ENCODE assay signal across 8 cellular contexts in the genomic region with DNA sequence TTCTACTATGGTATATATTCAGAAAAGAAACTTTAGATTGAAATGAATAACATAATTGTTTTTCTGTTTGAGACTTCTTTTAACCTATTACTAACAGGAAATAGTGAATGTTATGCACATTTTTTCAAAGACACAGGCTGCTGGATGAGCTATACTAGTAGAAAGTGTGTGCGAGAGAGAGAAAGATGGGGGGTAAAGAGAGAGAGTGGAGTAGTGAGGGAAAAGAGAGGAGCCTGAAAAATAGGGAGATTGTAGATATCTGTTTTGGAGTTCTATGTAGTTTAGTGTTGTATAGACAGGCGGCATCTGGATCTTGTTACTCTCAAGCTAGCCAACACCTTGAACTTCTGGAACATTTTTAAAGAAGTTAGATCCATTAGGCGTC. TPM values are rescaled to one million over a fixed set of nuclear protein-coding genes. Genes with fewer than 3 reads are reported as not detected.
A peak's percentile ranks its signal among the peaks of the same experiment; 100 is the strongest.
DNase-seq lines count a peak whose midpoint lies in the region; ATAC-seq and TF ChIP-seq lines count a peak whose summit lies in the region.

No MANE protein-coding gene starts in this region.

- no peak overlapping the region for H3K14ac ChIP-seq in trophoblast cell (ENCODE audit: low read length)

- POLR2A ChIA-PET in OCI-LY7 (lab: Charles Lee): no interaction called here

- TF ChIP-seq CTCF in Calu3 (IDR thresholded peaks at IDR 0.05; ENCODE audit: unreplicated experiment) (no peak), OCI-LY7 (conservative IDR thresholded peaks at IDR 0.05; ENCODE audit: low read length) (no peak), omental fat pad (IDR thresholded peaks at IDR 0.05) (no peak)

- H3K4me2 ChIP-seq in OCI-LY7 (ENCODE audit: low read length) (peak overlapping the region; percentile 90), trophoblast cell (ENCODE audit: low read length) (peak overlapping the region; percentile 66)

- intact Hi-C loops in Calu3 (cut with micrococcal nuclease; ENCODE audit: unreplicated experiment) (loop anchor here (10.0 kb wide), 1 partner anchor 368 kb away; no protein-coding TSS in a partner anchor), OCI-LY7 (cut with micrococcal nuclease; ENCODE audit: unreplicated experiment) (no loop called here)

- no peaks in the 10 kb centered on the region for H3K9me3 Mint-ChIP-seq in Calu3 (ENCODE audit: low read depth, unreplicated experiment)

- H2BK120ac ChIP-seq in trophoblast cell (ENCODE audit: insufficient read depth, low read length, poor library complexity): no peak overlapping the region

- no peak for ATAC-seq in omental fat pad (ENCODE audit: low FRiP score)

- H4K8ac ChIP-seq in trophoblast cell (ENCODE audit: low read depth, low read length): no peak overlapping the region

- peaks cover 21% of the 10 kb centered on the region for H3K79me1 ChIP-seq in trophoblast cell (ENCODE audit: low read length)

- DNase-seq in Calu3: no peak
- DNase-seq in OCI-LY7 (ENCODE audit: low spot score): no peak
- DNase-seq in trophoblast cell: no peak
- DNase-seq in caudate nucleus (lab: John Stamatoyannopoulos, UW): no peak
- DNase-seq in omental fat pad (ENCODE audit: low spot score): no peak
- no peak for DNase-seq in islet precursor cell
- no peak for DNase-seq in NCI-H187 (lab: John Stamatoyannopoulos, UW)

- peak overlapping the region; percentile 64 for H3K4me3 Mint-ChIP-seq in Calu3 (ENCODE audit: low read depth, unreplicated experiment)

- H3K27me3 Mint-ChIP-seq in Calu3 (ENCODE audit: unreplicated experiment): no peaks in the 10 kb centered on the region

- H3K9me3 ChIP-seq in OCI-LY7 (ENCODE audit: low read length) (no peaks in the 10 kb centered on the region), endocrine pancreas (ENCODE audit: control insufficient read depth, low read length) (no peaks in the 10 kb centered on the region), trophoblast cell (ENCODE audit: insufficient read depth, low read depth, low read length) (no peaks in the 10 kb centered on the region)

- no peak overlapping the region for H3K4ac ChIP-seq in trophoblast cell (ENCODE audit: low read depth, low read length)

- no peak overlapping the region for H2BK12ac ChIP-seq in trophoblast cell (ENCODE audit: low read length)

- H4K12ac ChIP-seq in trophoblast cell (ENCODE audit: low read depth, low read length): no peak overlapping the region

- H4K20me1 ChIP-seq in OCI-LY7 (ENCODE audit: insufficient read depth, low read length): no peaks in the 10 kb centered on the region

- H3K36me3 Mint-ChIP-seq in Calu3 (ENCODE audit: insufficient read depth, unreplicated experiment): peaks cover 17% of the 10 kb centered on the region

- H2AK5ac ChIP-seq in trophoblast cell (ENCODE audit: low read length): no peak overlapping the region

- H3K18ac ChIP-seq in trophoblast cell (ENCODE audit: low read length): no peak overlapping the region

- no peak overlapping the region for H4K91ac ChIP-seq in trophoblast cell (ENCODE audit: low read depth, low read length)

- peak overlapping the region; percentile 65 for H3K4me3 ChIP-seq in OCI-LY7 (ENCODE audit: low read depth, low read length, poor library complexity, severe bottlenecking)
- H3K4me3 ChIP-seq in endocrine pancreas (ENCODE audit: control insufficient read depth, insufficient read depth, low read length): peak overlapping the region; percentile 19
- no peak overlapping the region for H3K4me3 ChIP-seq in trophoblast cell (ENCODE audit: low read depth, low read length)

- peaks cover 32% of the 10 kb centered on the region for H3K4me1 Mint-ChIP-seq in Calu3 (ENCODE audit: low read depth, unreplicated experiment)

- H3K27ac Mint-ChIP-seq in Calu3 (ENCODE audit: unreplicated experiment): peak overlapping the region; percentile 27

- H3K9ac ChIP-seq in endocrine pancreas (ENCODE audit: control insufficient read depth, insufficient read depth, low read length) (no peak overlapping the region), trophoblast cell (ENCODE audit: low read length) (no peak overlapping the region)

- WGBS in trophoblast cell (ENCODE audit: extremely low coverage, insufficient coverage, insufficient read length): 100% methylated on average over 1 of the region's 3 CpGs

- CTCF ChIA-PET in Calu3 (lab: Charles Lee) (no interaction called here), OCI-LY7 (lab: Charles Lee; ENCODE audit: unreplicated experiment) (no interaction called here)

- H3K36me3 ChIP-seq in OCI-LY7 (ENCODE audit: insufficient read depth, low read length) (no peaks in the 10 kb centered on the region), endocrine pancreas (ENCODE audit: control insufficient read depth, insufficient read depth, low read length) (no peaks in the 10 kb centered on the region), trophoblast cell (ENCODE audit: control insufficient read depth in 1 of 2, insufficient read depth in 2 of 2, low read length in 2 of 2) (no peaks in the 10 kb centered on the region)

- H3K23ac ChIP-seq in trophoblast cell (ENCODE audit: low read length): no peak overlapping the region

- H3K79me2 ChIP-seq in OCI-LY7 (ENCODE audit: insufficient read depth, low read depth, low read length) (no peaks in the 10 kb centered on the region), trophoblast cell (ENCODE audit: control insufficient read depth, insufficient read depth, low read length, poor library complexity) (peaks cover 3% of the 10 kb centered on the region)

- H3K27me3 ChIP-seq in endocrine pancreas (ENCODE audit: control insufficient read depth, insufficient read depth, low read length) (peaks cover 4% of the 10 kb centered on the region), trophoblast cell (ENCODE audit: insufficient read depth, low read length) (no peaks in the 10 kb centered on the region)

- no peaks in the 10 kb centered on the region for H3K9me2 ChIP-seq in OCI-LY7 (ENCODE audit: insufficient read depth, low read length)

- peak overlapping the region; percentile 98 for H2AFZ ChIP-seq in OCI-LY7 (ENCODE audit: low read length)
- H2AFZ ChIP-seq in trophoblast cell (ENCODE audit: insufficient read depth, low read length, poor library complexity): no peak overlapping the region

- H3K4me1 ChIP-seq in OCI-LY7 (ENCODE audit: insufficient read depth, low read length, poor library complexity, severe bottlenecking) (peaks cover 52% of the 10 kb centered on the region), endocrine pancreas (ENCODE audit: control insufficient read depth, insufficient read depth, low read length) (no peaks in the 10 kb centered on the region), trophoblast cell (ENCODE audit: control insufficient read depth in 1 of 2, insufficient read depth in 2 of 2, low read length in 2 of 2) (peaks cover 3 to 6% of the 10 kb centered on the region in 2 experiments)

- H3K27ac ChIP-seq in OCI-LY7 (ENCODE audit: low read depth, low read length, poor library complexity, severe bottlenecking) (no peak overlapping the region), trophoblast cell (ENCODE audit: low read depth, low read length) (peak overlapping the region; percentile 61), caudate nucleus (ENCODE audit: low read depth, low read length) (no peak overlapping the region)

- H2BK5ac ChIP-seq in trophoblast cell (ENCODE audit: low read depth, low read length, poor library complexity): no peak overlapping the region

- BruUV-seq in Calu3 (replicated peaks; lab: Mats Ljungman, UMichigan) (no TSS peak), OCI-LY7 (replicated peaks; lab: Mats Ljungman, UMichigan) (no TSS peak)

RNA-seq across cellular contexts. Expression of gene RBMS3, which starts 2.4 kb away (rescaled TPM):
- total RNA-seq in Calu3 (2022) (1.3 TPM in 2 replicates), OCI-LY7 (2022) (not detected in 2 replicates), omental fat pad (100 to 1,000 TPM in 2 of 4 donors, 10 to 100 TPM in 2; 61.5 to 185 (median 120) TPM)
- total RNA-seq in OCI-LY7 (2014; rRNA removed; shearing (Covaris generic)): 1.0 and 2.0 TPM in 2 replicates
- 10.5 and 10.8 TPM in 2 replicates for polyA plus RNA-seq in trophoblast cell (2013)

Comparison
In these comparisons a context has a peak if more than half of its experiments do, and no peak if none do; other contexts are left out.
1. RNA of gene RBMS3, which starts 2.4 kb away (total RNA-seq): 61.5 to 185 TPM in omental fat pad; 1.3 TPM in Calu3 and 1.0 to 2.0 TPM in OCI-LY7; every median in the first group is over 10 times any median in the second.